16 cellular contexts compared by ENCODE assay signal in genomic region chr3:126834596-126835471, GRCh38.
DNase-seq lines count a peak whose midpoint lies in the region; ATAC-seq and TF ChIP-seq lines count a peak whose summit lies in the region.
"Had no signal": no experiment of that assay in that cellular context is flagged by ENCODE, and none has a peak within 500 bp of the region (broad histone marks: within the 10 kb centered on the region; RNA-seq: fewer than 3 reads in every experiment).

No MANE protein-coding gene starts in this region.

- DNase-seq in DMS53 (lab: John Stamatoyannopoulos, UW) (peak; percentile 8), DMS53 treated with DMSO at 0.1 percent for 48 hours (lab: John Stamatoyannopoulos, UW; ENCODE audit: unreplicated experiment) (no peak), RWPE1 (ENCODE audit: low spot score) (peak; percentile 46), esophagus muscularis mucosa (ENCODE audit: extremely low spot score) (peak; percentile 21), upper lobe of right lung (no peak), NOMO-1 treated with DMSO at 0.1 percent for 48 hours (lab: John Stamatoyannopoulos, UW; ENCODE audit: unreplicated experiment) (no peak)
- DNase-seq in stimulated activated CD4-positive, alpha-beta T cell treated with anti-CD3 and anti-CD28 coated beads, Interleukin-4, amount 100 ng/mL, for 24 hours: no peak
- no peak for DNase-seq in activated CD4-positive, alpha-beta T cell treated with anti-CD3 and anti-CD28 coated beads, Interleukin-2, amount 50 U/mL, for 48 hours
- DNase-seq: activated CD4-positive, alpha-beta T cell treated with anti-CD3 and anti-CD28 coated beads, Interleukin-2, amount 50 U/mL, for 1 hour; activated T-cell treated with anti-CD3 and anti-CD28 coated beads, Interleukin-2, amount 50 U/mL, for 24 hours; NCI-H1417; NCI-H2227 treated with DMSO at 0.1 percent for 48 hours; NK-92 treated with Interleukin-12 subunit alpha and Interleukin-12 subunit beta, amount 100 ng/mL, for 24 hours; thyroid gland had no signal

- H3K9me3 ChIP-seq in esophagus muscularis mucosa (no peaks in the 10 kb centered on the region), upper lobe of right lung (no peaks in the 10 kb centered on the region)
- H3K9me3 ChIP-seq: thyroid gland had no signal

- no peak for TF ChIP-seq POLR2A in esophagus muscularis mucosa (IDR thresholded peaks at IDR 0.05; ENCODE audit: low read depth)

- H3K4me1 ChIP-seq in esophagus muscularis mucosa: no peaks in the 10 kb centered on the region
- no peaks in the 10 kb centered on the region for H3K4me1 ChIP-seq in upper lobe of right lung
- H3K4me1 ChIP-seq: thyroid gland had no signal

- 90% methylated on average over 13 of the region's 13 CpGs for WGBS in esophagus muscularis mucosa

- TF ChIP-seq EP300 in esophagus muscularis mucosa (IDR thresholded peaks at IDR 0.05): no peak

- no peak for TF ChIP-seq CTCF in RWPE1 (conservative IDR thresholded peaks at IDR 0.05; ENCODE audit: low read depth)
- no peak for TF ChIP-seq CTCF in esophagus muscularis mucosa (IDR thresholded peaks at IDR 0.05)
- TF ChIP-seq CTCF in upper lobe of right lung (IDR thresholded peaks at IDR 0.05): no peak

- CTCF ChIA-PET in RWPE1 (lab: Yijun Ruan, JAX): interaction anchor here (1.1 to 1.3 kb wide), 2 partner anchors 83 to 168 kb away, joined by 3 to 4 read pairs; no protein-coding TSS in a partner anchor

- H3K4me3 ChIP-seq in esophagus muscularis mucosa: no peak overlapping the region
- no peak overlapping the region for H3K4me3 ChIP-seq in upper lobe of right lung
- H3K4me3 ChIP-seq: thyroid gland had no signal

- intact Hi-C loops in esophagus muscularis mucosa (cut with DNase I) (no loop called here), upper lobe of right lung (cut with DNase I) (no loop called here)

- ATAC-seq in upper lobe of right lung: peak; percentile 84

- POLR2A ChIA-PET in RWPE1 (lab: Yijun Ruan, JAX; ENCODE audit: low non-redundant PET): no interaction called here

- H3K36me3 ChIP-seq in esophagus muscularis mucosa: peaks cover 0 to 7% (median 0%) of the 10 kb centered on the region in 4 donors
- no peaks in the 10 kb centered on the region for H3K36me3 ChIP-seq in upper lobe of right lung
- H3K36me3 ChIP-seq: thyroid gland had no signal

- peak overlapping the region; percentile 55 for H3K27ac ChIP-seq in RWPE1
- no peak overlapping the region for H3K27ac ChIP-seq in esophagus muscularis mucosa (replicated peaks in 1 of 4)
- no peak overlapping the region for H3K27ac ChIP-seq in upper lobe of right lung
- H3K27ac ChIP-seq: 22Rv1, KMS-11, thyroid gland had no signal

- H3K27me3 ChIP-seq in esophagus muscularis mucosa (no peaks in the 10 kb centered on the region), upper lobe of right lung (no peaks in the 10 kb centered on the region)
- H3K27me3 ChIP-seq: thyroid gland had no signal

Comparison
In these comparisons a context has a peak if more than half of its experiments do, and no peak if none do; other contexts are left out.
1. DNase-seq: peak in DMS53 (single experiment), RWPE1 (single experiment) and esophagus muscularis mucosa (single experiment); none in DMS53 treated with DMSO at 0.1 percent for 48 hours (single experiment), upper lobe of right lung (single experiment), stimulated activated CD4-positive, alpha-beta T cell treated with anti-CD3 and anti-CD28 coated beads, Interleukin-4, amount 100 ng/mL, for 24 hours (single experiment), activated CD4-positive, alpha-beta T cell treated with anti-CD3 and anti-CD28 coated beads, Interleukin-2, amount 50 U/mL, for 48 hours (0 of 2) and NOMO-1 treated with DMSO at 0.1 percent for 48 hours (single experiment).